Comparison of ENCODE assay signal across 13 cellular contexts in genomic region chr20:47551841-47552240, GRCh38. TPM values are rescaled to one million over a fixed set of nuclear protein-coding genes. Genes with fewer than 3 reads are reported as not detected.
DNase-seq lines count a peak whose midpoint lies in the region; ATAC-seq, FAIRE-seq and TF ChIP-seq lines count a peak whose summit lies in the region.
"Had no signal": no experiment of that assay in that cellular context is flagged by ENCODE, and none has a peak within 500 bp of the region (broad histone marks: within the 10 kb centered on the region; RNA-seq: fewer than 3 reads in every experiment).

No MANE protein-coding gene starts in this region.

- H3K4me2 ChIP-seq in HepG2 (ENCODE audit: low read depth, low read length) = no peak overlapping the region

- H3K36me3 Mint-ChIP-seq in activated T-helper 2 cell treated with anti-CD3 and anti-CD28 coated beads, Interferon-gamma antibody, Interleukin-2, Interleukin-4, amounts not matched to agents 10 μg/mL and 5 μg/mL and 100 μg/mL, durations not matched to agents 14 hours and 24 hours and 36 hours (ENCODE audit: low read depth) = peaks cover 55% of the 10 kb centered on the region

- no peaks in the 10 kb centered on the region for H3K9me3 ChIP-seq in HepG2 (ENCODE audit: low read length)
- no peaks in the 10 kb centered on the region for H3K9me3 ChIP-seq in right lobe of liver
- H3K9me3 ChIP-seq: Caco-2, prostate gland had no signal

- H3K4me1 ChIP-seq in HepG2 (ENCODE audit: insufficient read depth, low read length) (peaks cover 48% of the 10 kb centered on the region), right lobe of liver (no peaks in the 10 kb centered on the region)
- H3K4me1 ChIP-seq: prostate gland had no signal

- intact Hi-C loops in HepG2 (cut with micrococcal nuclease; ENCODE audit: unreplicated experiment) = no loop called here
- intact Hi-C loops in right lobe of liver (cut with DNase I) = no loop called here
- intact Hi-C loops in activated T-helper 2 cell treated with anti-CD3 and anti-CD28 coated beads, Interferon-gamma antibody, Interleukin-2, Interleukin-4, amounts not matched to agents 10 μg/mL and 5 μg/mL and 100 μg/mL, durations not matched to agents 14 hours and 24 hours and 36 hours (cut with micrococcal nuclease) = loop anchor here (5.0 kb wide), 1 partner anchor 35 kb away; no protein-coding TSS in a partner anchor
- intact Hi-C loops in posterior cingulate gyrus (cut with DNase I) = no loop called here

- peaks cover 3% of the 10 kb centered on the region for H3K9me3 Mint-ChIP-seq in activated T-helper 2 cell treated with anti-CD3 and anti-CD28 coated beads, Interferon-gamma antibody, Interleukin-2, Interleukin-4, amounts not matched to agents 10 μg/mL and 5 μg/mL and 100 μg/mL, durations not matched to agents 14 hours and 24 hours and 36 hours

- no peak overlapping the region for H3K4me3 ChIP-seq in HepG2 (replicated peaks in 1 of 3; ENCODE audit: insufficient read depth in 1 of 3, low read depth in 2 of 3, low read length in 3 of 3)
- H3K4me3 ChIP-seq in right lobe of liver = no peak overlapping the region
- H3K4me3 ChIP-seq: prostate gland had no signal

- no peak overlapping the region for H2AFZ ChIP-seq in HepG2 (ENCODE audit: low read length)

- peak overlapping the region; percentile 55 for H3K27ac Mint-ChIP-seq in activated T-helper 2 cell treated with anti-CD3 and anti-CD28 coated beads, Interferon-gamma antibody, Interleukin-2, Interleukin-4, amounts not matched to agents 10 μg/mL and 5 μg/mL and 100 μg/mL, durations not matched to agents 14 hours and 24 hours and 36 hours

- no peak overlapping the region for H3K27ac ChIP-seq in HepG2 (ENCODE audit: extremely low read length, insufficient read depth, low read length)
- H3K27ac ChIP-seq in right lobe of liver = no peak overlapping the region
- H3K27ac ChIP-seq: prostate gland had no signal

- H3K36me3 ChIP-seq in HepG2 (replicated peaks in 1 of 2; ENCODE audit: control insufficient read depth in 1 of 2, insufficient read depth in 2 of 2, low read length in 2 of 2) (no peaks in the 10 kb centered on the region; a peak in 1 of 5 replicates), right lobe of liver (no peaks in the 10 kb centered on the region)
- H3K36me3 ChIP-seq: prostate gland had no signal

- POLR2A ChIA-PET in HepG2 (lab: Yijun Ruan, JAX) = no interaction called here

- H3K27me3 ChIP-seq in HepG2 (ENCODE audit: control insufficient read depth in 1 of 2, insufficient read depth in 2 of 2, low read length in 2 of 2) (no peaks in the 10 kb centered on the region), right lobe of liver (no peaks in the 10 kb centered on the region)

- H3K79me2 ChIP-seq in HepG2 (ENCODE audit: insufficient read depth, low read length) = peaks cover 71% of the 10 kb centered on the region

- TF ChIP-seq POLR2A in HepG2 (IDR thresholded peaks at IDR 0.05; ENCODE audit: insufficient read depth in 1 of 2, low read depth in 2 of 2, low read length in 2 of 2) = no peak
- no peak for TF ChIP-seq POLR2A in right lobe of liver (IDR thresholded peaks at IDR 0.05)

- no peak overlapping the region for H3K9ac ChIP-seq in HepG2 (ENCODE audit: insufficient read depth, low read depth, low read length)

- H3K4me1 Mint-ChIP-seq in activated T-helper 2 cell treated with anti-CD3 and anti-CD28 coated beads, Interferon-gamma antibody, Interleukin-2, Interleukin-4, amounts not matched to agents 10 μg/mL and 5 μg/mL and 100 μg/mL, durations not matched to agents 14 hours and 24 hours and 36 hours (ENCODE audit: low read depth) = peaks cover 29% of the 10 kb centered on the region

- no peak for TF ChIP-seq RAD21 in HepG2 (CRISPR knock-in tag; IDR thresholded peaks at IDR 0.05)

- TF ChIP-seq CTCF in HepG2 (CRISPR knock-in tag; IDR thresholded peaks at IDR 0.05) = no peak
- TF ChIP-seq CTCF in right lobe of liver (IDR thresholded peaks at IDR 0.05) = no peak

- BruUV-seq in HepG2 (replicated peaks; lab: Mats Ljungman, UMichigan) = no TSS peak

- peak; percentile 55 for ATAC-seq in HepG2
- ATAC-seq in right lobe of liver = no peak

- no peaks in the 10 kb centered on the region for H3K27me3 Mint-ChIP-seq in activated T-helper 2 cell treated with anti-CD3 and anti-CD28 coated beads, Interferon-gamma antibody, Interleukin-2, Interleukin-4, amounts not matched to agents 10 μg/mL and 5 μg/mL and 100 μg/mL, durations not matched to agents 14 hours and 24 hours and 36 hours (ENCODE audit: low read depth)

- H3K4me3 Mint-ChIP-seq in activated T-helper 2 cell treated with anti-CD3 and anti-CD28 coated beads, Interferon-gamma antibody, Interleukin-2, Interleukin-4, amounts not matched to agents 10 μg/mL and 5 μg/mL and 100 μg/mL, durations not matched to agents 14 hours and 24 hours and 36 hours (ENCODE audit: low read depth) = no peak overlapping the region

- CTCF ChIA-PET in HepG2 (lab: Yijun Ruan, JAX; ENCODE audit: low intra/inter-chr PET ratio, low total read pairs) = no interaction called here

- DNase-seq in HepG2 (ENCODE audit: low spot score) (peak; percentile 70), right lobe of liver (no peak), NCI-H1092 treated with DMSO at 0.1 percent for 48 hours (lab: John Stamatoyannopoulos, UW) (peak; percentile 52), renal cortical epithelial cell (ENCODE audit: low read depth) (peak; percentile 32), NCI-H446 treated with DMSO at 0.1 percent for 48 hours (lab: John Stamatoyannopoulos, UW) (no peak), posterior cingulate gyrus (no peak), NOMO-1 (lab: John Stamatoyannopoulos, UW; ENCODE audit: unreplicated experiment in 2 of 2) (no peak)
- no peak for DNase-seq in activated T-helper 2 cell treated with anti-CD3 and anti-CD28 coated beads, Interferon-gamma antibody, Interleukin-2, Interleukin-4, amounts not matched to agents 10 μg/mL and 5 μg/mL and 100 μg/mL, durations not matched to agents 14 hours and 24 hours and 36 hours (ENCODE audit: low spot score)
- DNase-seq: activated CD8-positive, alpha-beta memory T cell treated with anti-CD3 and anti-CD28 coated beads, Interleukin-2, amount 50 U/mL, for 4 hours; Caco-2; KBM-7 had no signal

- TF ChIP-seq EP300 in HepG2 (IDR thresholded peaks at IDR 0.05; ENCODE audit: low read depth in 2 of 2, low read length in 2 of 2) = no peak
- no peak for TF ChIP-seq EP300 in HepG2 (CRISPR knock-in tag; IDR thresholded peaks at IDR 0.05; ENCODE audit: borderline replicate concordance)

- in situ Hi-C loops in HepG2 (cut with HindIII; ENCODE audit: extremely low pct_ligation_motif_present, low pct_unique_long_range_greater_than_20kb) = no loop called here

- peaks cover 29% of the 10 kb centered on the region for H4K20me1 ChIP-seq in HepG2 (ENCODE audit: insufficient read depth, low read length)

- no peak for FAIRE-seq in HepG2 (lab: Jason Lieb, UNC)
- FAIRE-seq: astrocyte had no signal

TF ChIP-seq in HepG2, 621 proteins besides CTCF, POLR2A, EP300 and RAD21 (continues in another document):
- TF ChIP-seq RCOR2 (CRISPR knock-in tag; IDR thresholded peaks at IDR 0.05) (0 out of 2 replicates have a peak, but pooled peaks have one; percentile 29), SSRP1 (CRISPR knock-in tag; IDR thresholded peaks at IDR 0.05) (no peak), CREB1 (IDR thresholded peaks at IDR 0.05) (no peak), CREB1 (CRISPR knock-in tag; IDR thresholded peaks at IDR 0.05) (no peak), RFX5 (IDR thresholded peaks at IDR 0.05; ENCODE audit: low read depth, low read length) (peak; percentile 72), RFX1 (IDR thresholded peaks at IDR 0.05) (peak; percentile 74), RFX3 (CRISPR knock-in tag; IDR thresholded peaks at IDR 0.05) (peak; percentile 89), ZNF34 (CRISPR knock-in tag; IDR thresholded peaks at IDR 0.05; ENCODE audit: borderline replicate concordance) (no peak), ZNF563 (CRISPR knock-in tag; IDR thresholded peaks at IDR 0.05) (no peak), THAP8 (CRISPR knock-in tag; IDR thresholded peaks at IDR 0.05; ENCODE audit: borderline replicate concordance) (no peak), RBM22 (optimal IDR thresholded peaks at IDR 0.05; ENCODE audit: low read length) (peak; percentile 76)

RNA-seq across cellular contexts. Expression of gene NCOA3, which starts 50.2 kb away (rescaled TPM):
- total RNA-seq in HepG2 (2016; rRNA removed; fragmentation: Illumina TruSeq; extraction: Trizol) = 56.8 and 76.2 TPM in 2 replicates
- 30.2 and 36.5 TPM in 2 replicates for total RNA-seq in HepG2 (2016; cell fraction: cytosol; rRNA removed; fragmentation: Illumina TruSeq; extraction: Trizol; ENCODE audit: low read depth)
- 56.0 and 74.0 TPM in 2 replicates for total RNA-seq in HepG2 (2016; cell fraction: insoluble cytoplasmic fraction; rRNA removed; fragmentation: Illumina TruSeq; extraction: Trizol)
- 34.2 and 36.7 TPM in 2 replicates for total RNA-seq in HepG2 (2016; cell fraction: membrane; rRNA removed; fragmentation: Illumina TruSeq; extraction: Trizol)
- 59.3 and 64.3 TPM in 2 replicates for total RNA-seq in HepG2 (2016; cell fraction: nucleus; rRNA removed; fragmentation: Illumina TruSeq; extraction: Trizol)
- polyA plus RNA-seq in HepG2 (2011; rRNA removed) = 25.0 and 35.0 TPM in 2 replicates
- polyA plus RNA-seq in HepG2 (2011; cell fraction: cytosol; rRNA removed) = 17.2 and 18.9 TPM in 2 replicates
- 36.9 and 40.6 TPM in 2 replicates for polyA plus RNA-seq in HepG2 (2011; cell fraction: nucleus; rRNA removed)
- 22.6 and 26.9 TPM in 2 replicates for polyA plus RNA-seq in HepG2 (2012)
- 2.0 and 2.4 TPM in 2 replicates for polyA plus RNA-seq in HepG2 (2016; cell fraction: cytosol; fragmentation: Illumina TruSeq; extraction: Trizol; ENCODE audit: low read depth)
- 40.1 and 40.4 TPM in 2 replicates for polyA plus RNA-seq in HepG2 (2016; cell fraction: insoluble cytoplasmic fraction; fragmentation: Illumina TruSeq; extraction: Trizol; ENCODE audit: low read depth)
- polyA plus RNA-seq in HepG2 (2016; cell fraction: membrane; fragmentation: Illumina TruSeq; extraction: Trizol; ENCODE audit: low read depth) = 5.5 and 5.7 TPM in 2 replicates
- 53.5 and 57.7 TPM in 2 replicates for polyA plus RNA-seq in HepG2 (2016; cell fraction: nucleus; fragmentation: Illumina TruSeq; extraction: Trizol; ENCODE audit: insufficient read depth, low read depth)
- 49.8 and 56.6 TPM in 2 replicates for polyA minus RNA-seq in HepG2 (2011; rRNA and poly(A)+ RNA removed; ENCODE audit: low replicate concordance)
- polyA minus RNA-seq in HepG2 (2011; cell fraction: cytosol; rRNA and poly(A)+ RNA removed) = 41.6 and 42.5 TPM in 2 replicates
- polyA minus RNA-seq in HepG2 (2011; cell fraction: nucleus; rRNA and poly(A)+ RNA removed) = 75.8 and 76.3 TPM in 2 replicates
- 10 to 100 TPM; 11.2 to 15.1 (median 13.8) TPM for total RNA-seq in right lobe of liver
- total RNA-seq in activated T-helper 2 cell treated with anti-CD3 and anti-CD28 coated beads, Interferon-gamma antibody, Interleukin-2, Interleukin-4, amounts not matched to agents 10 μg/mL and 5 μg/mL and 100 μg/mL, durations not matched to agents 14 hours and 24 hours and 36 hours = 119 and 126 TPM in 2 replicates
- total RNA-seq in renal cortical epithelial cell = 28.3 and 39.1 TPM in 2 replicates

Comparison
In these comparisons a context has a peak if more than half of its experiments do, and no peak if none do; other contexts are left out.
1. DNase-seq: peak in HepG2 (single experiment), NCI-H1092 treated with DMSO at 0.1 percent for 48 hours (single experiment) and renal cortical epithelial cell (single experiment); none in right lobe of liver (0 of 3), activated T-helper 2 cell treated with anti-CD3 and anti-CD28 coated beads, Interferon-gamma antibody, Interleukin-2, Interleukin-4, amounts not matched to agents 10 μg/mL and 5 μg/mL and 100 μg/mL, durations not matched to agents 14 hours and 24 hours and 36 hours (single experiment), NCI-H446 treated with DMSO at 0.1 percent for 48 hours (single experiment), posterior cingulate gyrus (0 of 10) and NOMO-1 (0 of 2).